In genomic region chr13:60857698-60858097, GRCh38 we compare ENCODE assay signal across 1 cellular context.
TF ChIP-seq lines count a peak whose summit lies in the region.

No MANE protein-coding gene starts in this region.

TF ChIP-seq in GM23338, 12 proteins besides CTCF, POLR2A, EP300 and RAD21:
- no peak for TF ChIP-seq ZNF462 (CRISPR knock-in tag; IDR thresholded peaks at IDR 0.05)
- no peak for TF ChIP-seq STAT1 (IDR thresholded peaks at IDR 0.05; ENCODE audit: unreplicated experiment)
- TF ChIP-seq ZNF331 (CRISPR knock-in tag; IDR thresholded peaks at IDR 0.05; ENCODE audit: low read depth) = no peak
- no peak for TF ChIP-seq JUNB (IDR thresholded peaks at IDR 0.05; ENCODE audit: unreplicated experiment)
- TF ChIP-seq POLR2AphosphoS5 (IDR thresholded peaks at IDR 0.05; ENCODE audit: low read depth) = no peak
- no peak for TF ChIP-seq ZNF114 (CRISPR knock-in tag; IDR thresholded peaks at IDR 0.05)
- TF ChIP-seq, protein P1, sequence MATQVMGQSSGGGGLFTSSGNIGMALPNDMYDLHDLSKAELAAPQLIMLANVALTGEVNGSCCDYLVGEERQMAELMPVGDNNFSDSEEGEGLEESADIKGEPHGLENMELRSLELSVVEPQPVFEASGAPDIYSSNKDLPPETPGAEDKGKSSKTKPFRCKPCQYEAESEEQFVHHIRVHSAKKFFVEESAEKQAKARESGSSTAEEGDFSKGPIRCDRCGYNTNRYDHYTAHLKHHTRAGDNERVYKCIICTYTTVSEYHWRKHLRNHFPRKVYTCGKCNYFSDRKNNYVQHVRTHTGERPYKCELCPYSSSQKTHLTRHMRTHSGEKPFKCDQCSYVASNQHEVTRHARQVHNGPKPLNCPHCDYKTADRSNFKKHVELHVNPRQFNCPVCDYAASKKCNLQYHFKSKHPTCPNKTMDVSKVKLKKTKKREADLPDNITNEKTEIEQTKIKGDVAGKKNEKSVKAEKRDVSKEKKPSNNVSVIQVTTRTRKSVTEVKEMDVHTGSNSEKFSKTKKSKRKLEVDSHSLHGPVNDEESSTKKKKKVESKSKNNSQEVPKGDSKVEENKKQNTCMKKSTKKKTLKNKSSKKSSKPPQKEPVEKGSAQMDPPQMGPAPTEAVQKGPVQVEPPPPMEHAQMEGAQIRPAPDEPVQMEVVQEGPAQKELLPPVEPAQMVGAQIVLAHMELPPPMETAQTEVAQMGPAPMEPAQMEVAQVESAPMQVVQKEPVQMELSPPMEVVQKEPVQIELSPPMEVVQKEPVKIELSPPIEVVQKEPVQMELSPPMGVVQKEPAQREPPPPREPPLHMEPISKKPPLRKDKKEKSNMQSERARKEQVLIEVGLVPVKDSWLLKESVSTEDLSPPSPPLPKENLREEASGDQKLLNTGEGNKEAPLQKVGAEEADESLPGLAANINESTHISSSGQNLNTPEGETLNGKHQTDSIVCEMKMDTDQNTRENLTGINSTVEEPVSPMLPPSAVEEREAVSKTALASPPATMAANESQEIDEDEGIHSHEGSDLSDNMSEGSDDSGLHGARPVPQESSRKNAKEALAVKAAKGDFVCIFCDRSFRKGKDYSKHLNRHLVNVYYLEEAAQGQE (IDR thresholded peaks at IDR 0.05; ENCODE audit: unreplicated experiment) = no peak
- TF ChIP-seq CREB1 (CRISPR knock-in tag; IDR thresholded peaks at IDR 0.05; ENCODE audit: low read depth) = no peak
- no peak for TF ChIP-seq EZH2phosphoT487 (IDR thresholded peaks at IDR 0.05; ENCODE audit: unreplicated experiment)
- no peak for TF ChIP-seq NANOG (IDR thresholded peaks at IDR 0.05; ENCODE audit: borderline replicate concordance)
- TF ChIP-seq, protein P2, sequence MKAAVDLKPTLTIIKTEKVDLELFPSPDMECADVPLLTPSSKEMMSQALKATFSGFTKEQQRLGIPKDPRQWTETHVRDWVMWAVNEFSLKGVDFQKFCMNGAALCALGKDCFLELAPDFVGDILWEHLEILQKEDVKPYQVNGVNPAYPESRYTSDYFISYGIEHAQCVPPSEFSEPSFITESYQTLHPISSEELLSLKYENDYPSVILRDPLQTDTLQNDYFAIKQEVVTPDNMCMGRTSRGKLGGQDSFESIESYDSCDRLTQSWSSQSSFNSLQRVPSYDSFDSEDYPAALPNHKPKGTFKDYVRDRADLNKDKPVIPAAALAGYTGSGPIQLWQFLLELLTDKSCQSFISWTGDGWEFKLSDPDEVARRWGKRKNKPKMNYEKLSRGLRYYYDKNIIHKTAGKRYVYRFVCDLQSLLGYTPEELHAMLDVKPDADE (IDR thresholded peaks at IDR 0.05) = no peak
- no peak for TF ChIP-seq EZH2 (IDR thresholded peaks at IDR 0.05; ENCODE audit: low read depth, unreplicated experiment)
